Comparison of ENCODE assay signal across 1 cellular context in genomic region chr3:100717637-100718487, GRCh38.
A peak's percentile ranks its signal among the peaks of the same experiment; 100 is the strongest.
TF ChIP-seq lines count a peak whose summit lies in the region.

No MANE protein-coding gene starts in this region.

TF ChIP-seq in HepG2, 621 proteins besides CTCF, POLR2A, EP300 and RAD21:
- 0 out of 2 replicates have a peak, but pooled peaks have one; percentile 44 for TF ChIP-seq ZNF121 (CRISPR knock-in tag; IDR thresholded peaks at IDR 0.05)
- no peak for TF ChIP-seq ZNF646 (CRISPR knock-in tag; IDR thresholded peaks at IDR 0.05)
- TF ChIP-seq ZMYM2 (CRISPR knock-in tag; IDR thresholded peaks at IDR 0.05), result no peak
